10 cellular contexts compared by ENCODE assay signal in the genomic region with DNA sequence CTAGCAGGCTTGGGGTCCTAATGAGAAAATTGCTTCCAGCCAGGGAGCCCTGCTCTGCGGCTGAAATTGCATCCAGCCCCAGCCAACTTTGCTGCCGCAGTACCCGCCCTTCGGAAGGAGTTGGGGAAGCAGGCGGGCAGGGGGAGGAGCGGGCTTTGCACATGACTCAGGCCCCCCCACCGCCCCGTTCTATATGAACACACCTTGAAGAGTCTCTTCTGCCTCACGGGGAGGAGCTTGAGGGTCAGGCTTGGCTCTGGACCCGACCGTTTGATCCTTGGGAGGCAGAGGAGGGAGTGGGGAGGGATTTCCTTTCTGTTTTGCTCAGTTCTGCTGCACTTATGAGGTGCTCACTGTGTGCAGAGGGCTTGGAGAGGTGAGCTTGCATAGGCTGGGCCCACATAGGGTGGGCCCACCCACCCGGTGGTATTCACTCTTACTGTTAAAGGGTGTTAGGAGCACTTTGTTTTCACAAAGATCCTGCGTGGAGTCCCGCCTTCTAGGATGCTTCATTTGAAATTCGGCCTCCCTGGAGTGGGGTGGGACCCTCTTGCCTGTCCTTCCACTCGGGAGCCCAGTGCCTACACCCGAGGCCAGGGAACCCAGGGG. TPM values are rescaled to one million over a fixed set of nuclear protein-coding genes. Genes with fewer than 3 reads are reported as not detected.
DNase-seq lines count a peak whose midpoint lies in the region; ATAC-seq, FAIRE-seq and TF ChIP-seq lines count a peak whose summit lies in the region.
"Had no signal": no experiment of that assay in that cellular context is flagged by ENCODE, and none has a peak within 500 bp of the region (broad histone marks: within the 10 kb centered on the region; RNA-seq: fewer than 3 reads in every experiment).

No MANE protein-coding gene starts in this region.

- no peaks in the 10 kb centered on the region for H3K27me3 ChIP-seq in osteoblast (ENCODE audit: insufficient read depth, low read length)

- peak; percentile 84 for DNase-seq in AG10803 (ENCODE audit: low read depth)
- DNase-seq in RCC 7860 (ENCODE audit: low spot score) = peak; percentile 74
- peak; percentile 76 for DNase-seq in fibroblast of mammary gland (ENCODE audit: low read depth)
- DNase-seq in osteoblast (ENCODE audit: insufficient read length, low spot score, missing footprints) = peak; percentile 95
- no peak for DNase-seq in T-helper 17 cell
- DNase-seq in OCI-M2 (lab: John Stamatoyannopoulos, UW; ENCODE audit: unreplicated experiment) = no peak
- no peak for DNase-seq in NCI-H128 (lab: John Stamatoyannopoulos, UW; ENCODE audit: unreplicated experiment)
- no peak for DNase-seq in Kasumi-1 (lab: John Stamatoyannopoulos, UW)
- DNase-seq: DND-41 had no signal

- peaks cover 87% of the 10 kb centered on the region for H3K79me2 ChIP-seq in osteoblast (ENCODE audit: insufficient read depth, low read length)

- H2AFZ ChIP-seq in osteoblast (ENCODE audit: low read length) = no peak overlapping the region

- H3K36me3 ChIP-seq in osteoblast (ENCODE audit: insufficient read depth, low read length) = peaks cover 5% of the 10 kb centered on the region

- H3K4me1 Mint-ChIP-seq in T-helper 17 cell = peaks cover 8% of the 10 kb centered on the region

- peaks cover 10% of the 10 kb centered on the region for H4K20me1 ChIP-seq in osteoblast (ENCODE audit: insufficient read depth, low read length)

- FAIRE-seq in RCC 7860 (lab: Jason Lieb, UNC) = peak; percentile 55

- H3K4me3 Mint-ChIP-seq in T-helper 17 cell = no peak overlapping the region
- H3K4me3 Mint-ChIP-seq: T-helper 1 cell treated with Interleukin-12 subunit alpha and Interleukin-12 subunit beta and Interleukin-4 antibody, amounts not matched to agents 30 μg/mL and 1 μg/mL, for 36 hours had no signal

- H3K4me1 ChIP-seq in osteoblast (ENCODE audit: insufficient read depth, low read length) = peaks cover 85% of the 10 kb centered on the region

- peak overlapping the region; percentile 96 for H3K27ac ChIP-seq in osteoblast (ENCODE audit: low read depth, low read length)

- peak overlapping the region; percentile 41 for H3K4me2 ChIP-seq in osteoblast (ENCODE audit: insufficient read depth, low read length)

- ATAC-seq in T-helper 17 cell = no peak

- peaks cover 32% of the 10 kb centered on the region for H3K27me3 Mint-ChIP-seq in T-helper 17 cell

- no peak overlapping the region for H3K27ac Mint-ChIP-seq in T-helper 17 cell
- H3K27ac Mint-ChIP-seq: T-helper 1 cell treated with Interleukin-12 subunit alpha and Interleukin-12 subunit beta and Interleukin-4 antibody, amounts not matched to agents 30 μg/mL and 1 μg/mL, for 36 hours had no signal

- H3K36me3 Mint-ChIP-seq in T-helper 17 cell (ENCODE audit: low read depth) = peaks cover 2% of the 10 kb centered on the region

- peak overlapping the region; percentile 46 for H3K4me3 ChIP-seq in AG10803 (ENCODE audit: low read length)
- no peak overlapping the region for H3K4me3 ChIP-seq in fibroblast of mammary gland (ENCODE audit: control insufficient read depth, low read depth, low read length)
- peak overlapping the region; percentile 56 for H3K4me3 ChIP-seq in osteoblast (ENCODE audit: insufficient read depth, low read length)

- TF ChIP-seq CTCF in AG10803 (conservative IDR thresholded peaks at IDR 0.05; ENCODE audit: low read length) (no peak), fibroblast of mammary gland (conservative IDR thresholded peaks at IDR 0.05; ENCODE audit: control insufficient read depth, insufficient read depth, low read depth, low read length) (no peak), osteoblast (IDR thresholded peaks at IDR 0.05; ENCODE audit: extremely low read depth, low read depth, low read length) (no peak)

- no peaks in the 10 kb centered on the region for H3K9me3 ChIP-seq in osteoblast (ENCODE audit: low read depth, low read length)
- no peaks in the 10 kb centered on the region for H3K9me3 ChIP-seq in T-helper 17 cell (ENCODE audit: control insufficient read depth, low read length, poor library complexity, severe bottlenecking)

RNA-seq across cellular contexts. Expression of a gene that starts 46.5 kb away (rescaled TPM):
- total RNA-seq in osteoblast (0.29 and 0.36 TPM in 2 replicates), T-helper 17 cell (10 to 100 TPM in 1 of 2 donors, 1 to 10 TPM in 1; 6.9 to 17.9 TPM)

Comparison
In these comparisons a context has a peak if more than half of its experiments do, and no peak if none do; other contexts are left out.
1. DNase-seq: peak in AG10803 (single experiment), RCC 7860 (single experiment), fibroblast of mammary gland (single experiment) and osteoblast (single experiment); none in T-helper 17 cell (0 of 3), OCI-M2 (single experiment), NCI-H128 (single experiment) and Kasumi-1 (0 of 2).